24 cellular contexts compared by ENCODE assay signal in genomic region chr3:13665582-13666226, GRCh38.
"Had no signal": no experiment of that assay in that cellular context is flagged by ENCODE, and none has a peak within 500 bp of the region (broad histone marks: within the 10 kb centered on the region; RNA-seq: fewer than 3 reads in every experiment).

No MANE protein-coding gene starts in this region.

- H3K4me1 ChIP-seq: ascending aorta, Peyer's patch, SJSA1 had no signal

- H3K36me3 ChIP-seq: ascending aorta, Peyer's patch, SJSA1 had no signal

- H3K27me3 ChIP-seq: ascending aorta, Peyer's patch had no signal

- DNase-seq: activated CD4-positive, alpha-beta T cell treated with anti-CD3 and anti-CD28 coated beads for 48 hours; activated CD4-positive, alpha-beta T cell treated with anti-CD3 and anti-CD28 coated beads, Interleukin-2, amount 50 U/mL, for 4 hours; activated CD8-positive, alpha-beta memory T cell treated with anti-CD3 and anti-CD28 coated beads, Interleukin-2, amount 50 U/mL, for 48 hours; activated CD8-positive, alpha-beta T cell treated with anti-CD3 and anti-CD28 coated beads, Interleukin-2, amount 10 ng/mL, durations not matched to agents 7 days and 5 days; activated T-cell treated with anti-CD3 and anti-CD28 coated beads, Interleukin-2, amount 50 U/mL, for 1 hour; amniotic stem cell; Karpas-422; NCI-H1105 treated with DMSO at 0.1 percent for 48 hours; NCI-H1436 treated with DMSO at 0.1 percent for 48 hours; NCI-H187; NCI-H2171; NCI-H2227 treated with DMSO at 0.1 percent for 48 hours; NCI-H446 treated with DMSO at 0.1 percent for 48 hours; NCI-H524 treated with DMSO at 0.1 percent for 48 hours; NCI-H748 treated with DMSO at 0.1 percent for 48 hours; OCI-M1; Peyer's patch; SHP77; SW 1271 had no signal

- ATAC-seq: activated CD4-positive, CD25-positive, alpha-beta regulatory T cell treated with anti-CD3 and anti-CD28 coated beads, Interleukin-2, amount 50 U/mL, for 24 hours; activated CD8-positive, alpha-beta T cell treated with anti-CD3 and anti-CD28 coated beads, Interleukin-2, amount 10 ng/mL, durations not matched to agents 7 days and 5 days; SK-N-SH treated with all-trans-retinoic acid at 6 μM for 48 hours had no signal

- H3K9me3 ChIP-seq: ascending aorta, Peyer's patch, SJSA1 had no signal

- H3K27ac ChIP-seq: ascending aorta, Peyer's patch, RWPE1, SJSA1 had no signal

- H3K4me3 ChIP-seq: ascending aorta, Peyer's patch, SJSA1 had no signal
